In the genomic region with DNA sequence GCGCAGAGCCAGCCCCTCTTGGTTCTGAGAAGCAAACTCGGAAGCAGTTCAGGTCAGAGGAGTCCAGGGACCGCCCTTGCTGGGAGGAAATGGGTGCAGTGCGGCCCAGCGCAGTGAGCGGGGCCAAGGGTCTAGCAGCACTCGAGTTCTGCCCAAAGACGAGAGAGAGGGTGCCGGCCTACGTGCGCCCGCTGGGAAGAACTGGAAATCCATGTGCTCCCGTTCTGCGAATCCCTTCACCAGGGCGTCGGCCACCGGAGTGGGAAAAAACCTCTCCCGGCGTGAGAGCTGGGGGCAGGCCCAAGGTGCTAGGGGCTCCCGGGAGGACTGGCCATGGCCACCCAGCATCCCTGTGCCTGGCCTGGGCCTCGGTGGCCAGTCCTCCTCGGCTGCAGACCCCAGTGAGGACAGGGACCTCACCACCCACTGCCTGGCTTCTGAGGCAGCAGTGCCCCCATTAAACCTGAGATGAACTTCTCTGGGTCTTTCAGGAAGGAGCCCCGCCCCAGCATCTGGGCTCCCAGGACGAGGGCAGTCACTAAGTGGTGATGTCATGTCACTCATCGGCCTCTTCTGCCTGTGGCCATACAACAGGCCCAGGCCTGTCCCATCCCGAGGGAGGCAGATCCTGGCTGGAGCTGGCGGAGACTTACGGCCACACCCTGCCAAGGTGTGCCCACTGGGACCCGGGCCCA, we compare ENCODE assay signal across 8 cellular contexts. TPM values are rescaled to one million over a fixed set of nuclear protein-coding genes. Genes with fewer than 3 reads are reported as not detected.
DNase-seq lines count a peak whose midpoint lies in the region; ATAC-seq and TF ChIP-seq lines count a peak whose summit lies in the region.

No MANE protein-coding gene starts in this region.

- POLR2A ChIA-PET in activated CD8-positive, alpha-beta T cell treated with anti-CD3 and anti-CD28 coated beads, Interleukin-2, amount 10 ng/mL, durations not matched to agents 7 days and 5 days (lab: Charles Lee) = interaction anchor here (1.1 to 4.9 kb wide), 4 partner anchors 10 to 13 kb away, joined by 3 to 51 read pairs (median 6); a partner anchor contains a TSS

- intact Hi-C loops in natural killer cell (cut with micrococcal nuclease) = loop anchor here (2.0 kb wide), 1 partner anchor 15 kb away; no protein-coding TSS in a partner anchor

- DNase-seq in COR-L47 (lab: John Stamatoyannopoulos, UW) = peak; percentile 45
- DNase-seq in NCI-H1694 (lab: John Stamatoyannopoulos, UW) = peak; percentile 81
- peak; percentile 35 for DNase-seq in activated CD8-positive, alpha-beta T cell treated with anti-CD3 and anti-CD28 coated beads, Interleukin-2, amount 10 ng/mL, durations not matched to agents 7 days and 5 days
- no peak for DNase-seq in natural killer cell
- DNase-seq in endothelial cell (ENCODE audit: low spot score) = no peak

- H3K27me3 Mint-ChIP-seq in activated CD8-positive, alpha-beta T cell treated with anti-CD3 and anti-CD28 coated beads, Interleukin-2, amount 10 ng/mL, durations not matched to agents 7 days and 5 days (ENCODE audit: low read depth) = no peaks in the 10 kb centered on the region
- H3K27me3 Mint-ChIP-seq in natural killer cell (ENCODE audit: low read depth in 2 of 2) (no peaks in the 10 kb centered on the region), endothelial cell (ENCODE audit: unreplicated experiment) (peaks cover 10% of the 10 kb centered on the region)

- no peaks in the 10 kb centered on the region for H3K9me3 Mint-ChIP-seq in activated CD8-positive, alpha-beta T cell treated with anti-CD3 and anti-CD28 coated beads, Interleukin-2, amount 10 ng/mL, durations not matched to agents 7 days and 5 days (ENCODE audit: insufficient read depth)
- H3K9me3 Mint-ChIP-seq in natural killer cell = no peaks in the 10 kb centered on the region
- H3K9me3 Mint-ChIP-seq in endothelial cell (ENCODE audit: unreplicated experiment) = no peaks in the 10 kb centered on the region

- peak overlapping the region; percentile 83 for H3K4me3 Mint-ChIP-seq in activated CD8-positive, alpha-beta T cell treated with anti-CD3 and anti-CD28 coated beads, Interleukin-2, amount 10 ng/mL, durations not matched to agents 7 days and 5 days
- H3K4me3 Mint-ChIP-seq in natural killer cell = peak overlapping the region; percentile 88
- no peak overlapping the region for H3K4me3 Mint-ChIP-seq in endothelial cell (ENCODE audit: unreplicated experiment)

- peaks cover 70% of the 10 kb centered on the region for H3K4me1 Mint-ChIP-seq in activated CD8-positive, alpha-beta T cell treated with anti-CD3 and anti-CD28 coated beads, Interleukin-2, amount 10 ng/mL, durations not matched to agents 7 days and 5 days (ENCODE audit: low read depth)
- H3K4me1 Mint-ChIP-seq in natural killer cell (peaks cover 19 to 65% of the 10 kb centered on the region in 2 donors), endothelial cell (ENCODE audit: unreplicated experiment) (no peaks in the 10 kb centered on the region)

- ATAC-seq in activated CD8-positive, alpha-beta T cell treated with anti-CD3 and anti-CD28 coated beads, Interleukin-2, amount 10 ng/mL, durations not matched to agents 7 days and 5 days = no peak
- ATAC-seq in natural killer cell (no peak), GM19467 (IDR thresholded peaks at IDR 0.05; ENCODE audit: unreplicated experiment) (no peak), HG03175 (IDR thresholded peaks at IDR 0.05; ENCODE audit: unreplicated experiment) (no peak), HG02884 (IDR thresholded peaks at IDR 0.05; ENCODE audit: unreplicated experiment) (no peak)

- TF ChIP-seq CTCF in natural killer cell (IDR thresholded peaks at IDR 0.05) (no peak), endothelial cell (IDR thresholded peaks at IDR 0.05; ENCODE audit: unreplicated experiment) (no peak)

- peaks cover 15% of the 10 kb centered on the region for H3K36me3 Mint-ChIP-seq in activated CD8-positive, alpha-beta T cell treated with anti-CD3 and anti-CD28 coated beads, Interleukin-2, amount 10 ng/mL, durations not matched to agents 7 days and 5 days (ENCODE audit: low read depth)
- H3K36me3 Mint-ChIP-seq in natural killer cell = no peaks in the 10 kb centered on the region
- H3K36me3 Mint-ChIP-seq in endothelial cell (ENCODE audit: low read depth, unreplicated experiment) = no peaks in the 10 kb centered on the region

- CTCF ChIA-PET in activated CD8-positive, alpha-beta T cell treated with anti-CD3 and anti-CD28 coated beads, Interleukin-2, amount 10 ng/mL, durations not matched to agents 7 days and 5 days (lab: Charles Lee) = interaction anchor here (1.2 to 2.0 kb wide), 3 partner anchors 10 to 255 kb away, joined by 4 to 8 read pairs (median 5); a partner anchor contains a TSS

- peak overlapping the region; percentile 94 for H3K27ac Mint-ChIP-seq in activated CD8-positive, alpha-beta T cell treated with anti-CD3 and anti-CD28 coated beads, Interleukin-2, amount 10 ng/mL, durations not matched to agents 7 days and 5 days
- peak overlapping the region; percentile 97 for H3K27ac Mint-ChIP-seq in natural killer cell
- H3K27ac Mint-ChIP-seq in endothelial cell (ENCODE audit: unreplicated experiment) = no peak overlapping the region

RNA-seq across cellular contexts. Expression of a gene that starts 10.6 kb away (rescaled TPM):
- 10 to 100 TPM; 56.5 to 57.0 TPM for total RNA-seq in activated CD8-positive, alpha-beta T cell treated with anti-CD3 and anti-CD28 coated beads, Interleukin-2, amount 10 ng/mL, durations not matched to agents 7 days and 5 days
- total RNA-seq in natural killer cell (10 to 100 TPM; 19.5 to 34.3 (median 33.6) TPM), endothelial cell (ENCODE audit: unreplicated experiment) (33.6 TPM)

RNA-seq across cellular contexts. Expression of a gene that starts 13.0 kb away (rescaled TPM):
- 1 to 10 TPM; 5.6 to 6.4 TPM for total RNA-seq in activated CD8-positive, alpha-beta T cell treated with anti-CD3 and anti-CD28 coated beads, Interleukin-2, amount 10 ng/mL, durations not matched to agents 7 days and 5 days
- total RNA-seq in natural killer cell = 10 to 100 TPM; 14.5 to 21.6 (median 21.2) TPM
- 9.6 TPM for total RNA-seq in endothelial cell (ENCODE audit: unreplicated experiment)

Comparison
In these comparisons a context has a peak if more than half of its experiments do, and no peak if none do; other contexts are left out.
1. DNase-seq: peak in COR-L47 (single experiment), NCI-H1694 (single experiment) and activated CD8-positive, alpha-beta T cell treated with anti-CD3 and anti-CD28 coated beads, Interleukin-2, amount 10 ng/mL, durations not matched to agents 7 days and 5 days (single experiment); none in natural killer cell (single experiment) and endothelial cell (single experiment).